In genomic region chr12:112000806-112001205, GRCh38 we compare ENCODE assay signal across 22 cellular contexts. TPM values are rescaled to one million over a fixed set of nuclear protein-coding genes. Genes with fewer than 3 reads are reported as not detected.
DNase-seq lines count a peak whose midpoint lies in the region; ATAC-seq and TF ChIP-seq lines count a peak whose summit lies in the region.
"Had no signal": no experiment of that assay in that cellular context is flagged by ENCODE, and none has a peak within 500 bp of the region (broad histone marks: within the 10 kb centered on the region; RNA-seq: fewer than 3 reads in every experiment).

No MANE protein-coding gene starts in this region.

- no peaks in the 10 kb centered on the region for H4K20me1 ChIP-seq in Karpas-422 (ENCODE audit: insufficient read depth, low read depth, low read length)

- no peak overlapping the region for H2AFZ ChIP-seq in Karpas-422 (ENCODE audit: low read length)
- H2AFZ ChIP-seq: GM23338 had no signal

- H3K4me3 ChIP-seq in Karpas-422 (ENCODE audit: low read length) (0 out of 2 replicates have a peak overlapping the region, but pooled peaks have one; percentile 43), breast epithelium (no peak overlapping the region), testis (no peak overlapping the region)
- H3K4me3 ChIP-seq: esophagus squamous epithelium, gastroesophageal sphincter, GM23338, pancreas, thyroid gland had no signal

- H3K9ac ChIP-seq in Karpas-422 (ENCODE audit: low read length) = peak overlapping the region; percentile 45; the same call in 1 of the 2 replicates

- TF ChIP-seq CTCF in breast epithelium (IDR thresholded peaks at IDR 0.05) (no peak), testis (IDR thresholded peaks at IDR 0.05) (no peak)

- DNase-seq in activated naive CD4-positive, alpha-beta T cell treated with anti-CD3 and anti-CD28 coated beads for 36 hours = no peak
- DNase-seq in activated naive CD4-positive, alpha-beta T cell treated with anti-CD3 and anti-CD28 coated beads, Interleukin-2, amount 50 U/mL, for 16 hours = no peak
- no peak for DNase-seq in Karpas-422
- no peak for DNase-seq in activated naive CD8-positive, alpha-beta T cell treated with anti-CD3 and anti-CD28 coated beads, Interleukin-2, amount 50 U/mL, for 24 hours
- DNase-seq in stimulated activated effector memory CD8-positive, alpha-beta T cell treated with anti-CD3 and anti-CD28 coated beads, Interleukin-12 subunit alpha, Interleukin-12 subunit beta, amount 100 ng/mL, for 72 hours (ENCODE audit: low spot score in 2 of 2) = peak in 1 of 2 donors; percentile 47
- no peak for DNase-seq in breast epithelium (ENCODE audit: low spot score in 2 of 2)
- no peak for DNase-seq in testis
- no peak for DNase-seq in DMS153 treated with DMSO at 0.1 percent for 48 hours (lab: John Stamatoyannopoulos, UW; ENCODE audit: unreplicated experiment)
- DNase-seq: anterior cingulate cortex, DMS79, esophagus squamous epithelium, kidney, mammary epithelial cell, NCI-H1436, NCI-H510A treated with DMSO at 0.1 percent for 48 hours, pancreas, RPMI8226, thyroid gland had no signal

- H3K4me1 ChIP-seq in Karpas-422 (ENCODE audit: low read length) = peaks cover 81% of the 10 kb centered on the region
- H3K4me1 ChIP-seq in breast epithelium = no peaks in the 10 kb centered on the region
- H3K4me1 ChIP-seq in testis = peaks cover 1% of the 10 kb centered on the region
- H3K4me1 ChIP-seq: pancreas, thyroid gland had no signal

- H3K27ac ChIP-seq in Karpas-422 (ENCODE audit: low read length) (peak overlapping the region; percentile 97), breast epithelium (no peak overlapping the region), testis (no peak overlapping the region)
- H3K27ac ChIP-seq: pancreas, thyroid gland had no signal

- no peaks in the 10 kb centered on the region for H3K36me3 Mint-ChIP-seq in activated naive CD4-positive, alpha-beta T cell treated with anti-CD3 and anti-CD28 coated beads for 36 hours (ENCODE audit: low read depth)
- peaks cover 5% of the 10 kb centered on the region for H3K36me3 Mint-ChIP-seq in activated naive CD8-positive, alpha-beta T cell treated with anti-CD3 and anti-CD28 coated beads, Interleukin-2, amount 50 U/mL, for 24 hours (ENCODE audit: low read depth)
- H3K36me3 Mint-ChIP-seq in stimulated activated effector memory CD8-positive, alpha-beta T cell treated with anti-CD3 and anti-CD28 coated beads, Interleukin-12 subunit alpha, Interleukin-12 subunit beta, amount 100 ng/mL, for 72 hours = no peaks in the 10 kb centered on the region

- ATAC-seq in activated naive CD8-positive, alpha-beta T cell treated with anti-CD3 and anti-CD28 coated beads, Interleukin-2, amount 50 U/mL, for 24 hours = no peak
- ATAC-seq in stimulated activated effector memory CD8-positive, alpha-beta T cell treated with anti-CD3 and anti-CD28 coated beads, Interleukin-12 subunit alpha, Interleukin-12 subunit beta, amount 100 ng/mL, for 72 hours = no peak
- ATAC-seq: gastroesophageal sphincter, GM23338, pancreas, sciatic nerve, SK-N-SH treated with all-trans-retinoic acid at 6 μM for 48 hours had no signal

- H3K79me2 ChIP-seq in Karpas-422 (ENCODE audit: low read length) = peaks cover 27% of the 10 kb centered on the region

- H3K27me3 Mint-ChIP-seq in activated naive CD4-positive, alpha-beta T cell treated with anti-CD3 and anti-CD28 coated beads for 36 hours (ENCODE audit: low read depth) = no peaks in the 10 kb centered on the region
- no peaks in the 10 kb centered on the region for H3K27me3 Mint-ChIP-seq in activated naive CD8-positive, alpha-beta T cell treated with anti-CD3 and anti-CD28 coated beads, Interleukin-2, amount 50 U/mL, for 24 hours

- no peaks in the 10 kb centered on the region for H3K27me3 ChIP-seq in Karpas-422 (ENCODE audit: low read length)
- H3K27me3 ChIP-seq in breast epithelium = no peaks in the 10 kb centered on the region
- H3K27me3 ChIP-seq in testis = no peaks in the 10 kb centered on the region
- H3K27me3 ChIP-seq: esophagus squamous epithelium, gastroesophageal sphincter, pancreas, thyroid gland had no signal

- peak overlapping the region; percentile 80 for H3K27ac Mint-ChIP-seq in activated naive CD4-positive, alpha-beta T cell treated with anti-CD3 and anti-CD28 coated beads for 36 hours
- H3K27ac Mint-ChIP-seq in activated naive CD8-positive, alpha-beta T cell treated with anti-CD3 and anti-CD28 coated beads, Interleukin-2, amount 50 U/mL, for 24 hours = peak overlapping the region; percentile 80
- peak overlapping the region; percentile 84 for H3K27ac Mint-ChIP-seq in stimulated activated effector memory CD8-positive, alpha-beta T cell treated with anti-CD3 and anti-CD28 coated beads, Interleukin-12 subunit alpha, Interleukin-12 subunit beta, amount 100 ng/mL, for 72 hours
- H3K27ac Mint-ChIP-seq: GM23338 had no signal

- H3K4me2 ChIP-seq in Karpas-422 (ENCODE audit: low read depth, low read length, poor library complexity, severe bottlenecking) = peak overlapping the region; percentile 53
- H3K4me2 ChIP-seq: GM23338 had no signal

- peak overlapping the region; percentile 14 for H3K4me3 Mint-ChIP-seq in activated naive CD4-positive, alpha-beta T cell treated with anti-CD3 and anti-CD28 coated beads for 36 hours
- H3K4me3 Mint-ChIP-seq in activated naive CD8-positive, alpha-beta T cell treated with anti-CD3 and anti-CD28 coated beads, Interleukin-2, amount 50 U/mL, for 24 hours = peak overlapping the region; percentile 32
- H3K4me3 Mint-ChIP-seq in stimulated activated effector memory CD8-positive, alpha-beta T cell treated with anti-CD3 and anti-CD28 coated beads, Interleukin-12 subunit alpha, Interleukin-12 subunit beta, amount 100 ng/mL, for 72 hours = peak overlapping the region; percentile 46
- H3K4me3 Mint-ChIP-seq: GM23338 had no signal

- no peaks in the 10 kb centered on the region for H3K9me2 ChIP-seq in Karpas-422 (replicated peaks; ENCODE audit: insufficient read depth, low read length)

- peaks cover 63% of the 10 kb centered on the region for H3K4me1 Mint-ChIP-seq in activated naive CD4-positive, alpha-beta T cell treated with anti-CD3 and anti-CD28 coated beads for 36 hours (ENCODE audit: low read depth)
- peaks cover 66% of the 10 kb centered on the region for H3K4me1 Mint-ChIP-seq in activated naive CD8-positive, alpha-beta T cell treated with anti-CD3 and anti-CD28 coated beads, Interleukin-2, amount 50 U/mL, for 24 hours
- H3K4me1 Mint-ChIP-seq in stimulated activated effector memory CD8-positive, alpha-beta T cell treated with anti-CD3 and anti-CD28 coated beads, Interleukin-12 subunit alpha, Interleukin-12 subunit beta, amount 100 ng/mL, for 72 hours = peaks cover 63% of the 10 kb centered on the region

- no peak for TF ChIP-seq POLR2A in breast epithelium (IDR thresholded peaks at IDR 0.05)
- TF ChIP-seq POLR2A in testis (IDR thresholded peaks at IDR 0.05) = no peak

- no peaks in the 10 kb centered on the region for H3K9me3 Mint-ChIP-seq in activated naive CD4-positive, alpha-beta T cell treated with anti-CD3 and anti-CD28 coated beads for 36 hours
- H3K9me3 Mint-ChIP-seq in activated naive CD8-positive, alpha-beta T cell treated with anti-CD3 and anti-CD28 coated beads, Interleukin-2, amount 50 U/mL, for 24 hours = no peaks in the 10 kb centered on the region
- no peaks in the 10 kb centered on the region for H3K9me3 Mint-ChIP-seq in stimulated activated effector memory CD8-positive, alpha-beta T cell treated with anti-CD3 and anti-CD28 coated beads, Interleukin-12 subunit alpha, Interleukin-12 subunit beta, amount 100 ng/mL, for 72 hours
- H3K9me3 Mint-ChIP-seq: GM23338 had no signal

- peaks cover 3% of the 10 kb centered on the region; the same call in 1 of the 2 replicates for H3K36me3 ChIP-seq in Karpas-422 (ENCODE audit: insufficient read depth, low read length)
- no peaks in the 10 kb centered on the region for H3K36me3 ChIP-seq in breast epithelium
- no peaks in the 10 kb centered on the region for H3K36me3 ChIP-seq in testis (ENCODE audit: low read depth, missing control alignments)
- H3K36me3 ChIP-seq: pancreas, thyroid gland had no signal

- intact Hi-C loops in activated naive CD4-positive, alpha-beta T cell treated with anti-CD3 and anti-CD28 coated beads for 36 hours (cut with micrococcal nuclease) = loop anchor here (1.0 to 2.0 kb wide), 2 partner anchors 9 to 14 kb away; no protein-coding TSS in a partner anchor
- intact Hi-C loops in breast epithelium (cut with DNase I; ENCODE audit: low total_unique reads) (no loop called here), testis (cut with DNase I; ENCODE audit: low total_unique reads) (no loop called here)

- 78 to 81% methylated on average over 8 of the region's 8 CpGs for WGBS in testis, 2 donors

- CTCF ChIA-PET in activated naive CD4-positive, alpha-beta T cell treated with anti-CD3 and anti-CD28 coated beads for 36 hours (lab: Charles Lee) = interaction anchor here (1.1 to 2.0 kb wide), 3 partner anchors 14 to 58 kb away, joined by 3 to 10 read pairs (median 3); no protein-coding TSS in a partner anchor

- H3K9me3 ChIP-seq in Karpas-422 (ENCODE audit: low read length) = no peaks in the 10 kb centered on the region
- no peaks in the 10 kb centered on the region for H3K9me3 ChIP-seq in breast epithelium
- no peaks in the 10 kb centered on the region for H3K9me3 ChIP-seq in testis
- H3K9me3 ChIP-seq: esophagus squamous epithelium, gastroesophageal sphincter, pancreas, thyroid gland had no signal

RNA-seq across cellular contexts. Expression of gene TMEM116, which starts 12.2 kb away (rescaled TPM):
- 10 to 100 TPM; 12.7 to 13.4 TPM for total RNA-seq in activated naive CD4-positive, alpha-beta T cell treated with anti-CD3 and anti-CD28 coated beads for 36 hours
- 19.6 and 56.6 TPM in 2 replicates for total RNA-seq in Karpas-422 (2014; rRNA removed; shearing (Covaris generic); ENCODE audit: low replicate concordance)
- total RNA-seq in breast epithelium = 10 to 100 TPM; 19.0 to 46.4 (median 29.8) TPM
- total RNA-seq in testis = 10 to 100 TPM; 38.5 to 48.0 TPM
- 106 TPM for polyA plus RNA-seq in testis (ENCODE audit: insufficient read depth, low read depth, low replicate concordance)

RNA-seq across cellular contexts. Expression of gene ERP29, which starts 12.4 kb away (rescaled TPM):
- total RNA-seq in activated naive CD4-positive, alpha-beta T cell treated with anti-CD3 and anti-CD28 coated beads for 36 hours = 100 to 1,000 TPM; 101 to 107 TPM
- total RNA-seq in Karpas-422 (2014; rRNA removed; shearing (Covaris generic); ENCODE audit: low replicate concordance) = 63.2 and 134 TPM in 2 replicates
- total RNA-seq in breast epithelium (10 to 100 TPM; 40.3 to 52.8 (median 41.0) TPM), testis (10 to 100 TPM; 76.5 to 85.1 TPM)
- polyA plus RNA-seq in testis (ENCODE audit: insufficient read depth, low read depth, low replicate concordance) = 129 TPM
